23 cellular contexts compared by ENCODE assay signal in genomic region chr1:51745304-51745570, GRCh38.
DNase-seq lines count a peak whose midpoint lies in the region; ATAC-seq and TF ChIP-seq lines count a peak whose summit lies in the region.
"Had no signal": no experiment of that assay in that cellular context is flagged by ENCODE, and none has a peak within 500 bp of the region (broad histone marks: within the 10 kb centered on the region; RNA-seq: fewer than 3 reads in every experiment).

No MANE protein-coding gene starts in this region.

- no peaks in the 10 kb centered on the region for H3K27me3 Mint-ChIP-seq in activated CD4-positive, alpha-beta T cell treated with anti-CD3 and anti-CD28 coated beads, Interleukin-2, amount 10 ng/mL, durations not matched to agents 24 days and 14 days
- no peaks in the 10 kb centered on the region for H3K27me3 Mint-ChIP-seq in activated CD4-positive, alpha-beta T cell treated with anti-CD3 and anti-CD28 coated beads, Interleukin-2, amount 10 ng/mL, durations not matched to agents 7 days and 5 days
- H3K27me3 Mint-ChIP-seq in activated B cell treated with CpG ODN at 0.5 μM for 24 hours (no peaks in the 10 kb centered on the region), nephron (ENCODE audit: low read depth) (no peaks in the 10 kb centered on the region)

- CTCF ChIA-PET in activated CD4-positive, alpha-beta T cell treated with anti-CD3 and anti-CD28 coated beads, Interleukin-2, amount 10 ng/mL, durations not matched to agents 7 days and 5 days (lab: Charles Lee), result no interaction called here
- CTCF ChIA-PET in activated B cell treated with CpG ODN at 0.5 μM for 24 hours (lab: Charles Lee), result no interaction called here

- no peak for DNase-seq in activated CD4-positive, alpha-beta T cell treated with anti-CD3 and anti-CD28 coated beads, Interleukin-2, amount 10 ng/mL, durations not matched to agents 24 days and 14 days
- no peak for DNase-seq in activated CD4-positive, alpha-beta T cell treated with anti-CD3 and anti-CD28 coated beads, Interleukin-2, amount 10 ng/mL, durations not matched to agents 7 days and 5 days
- no peak for DNase-seq in activated B cell treated with CpG ODN at 0.5 μM for 24 hours
- no peak for DNase-seq in HuH-7 (ENCODE audit: low spot score)
- DNase-seq in effector CD4-positive, alpha-beta T cell, result no peak
- DNase-seq in mesenteric fat pad (ENCODE audit: low spot score), result no peak
- DNase-seq: AML-193; C1 segment of cervical spinal cord; CD8-positive, alpha-beta T cell; DMS153; GDM1; H7; HFFc6; KG1; NCI-H1092 treated with DMSO at 0.1 percent for 48 hours; NCI-H1694; NCI-H2081; NCI-H2171; NCI-H345; NCI-H524; NCI-H774; SJCRH30 had no signal

- POLR2A ChIA-PET in activated CD4-positive, alpha-beta T cell treated with anti-CD3 and anti-CD28 coated beads, Interleukin-2, amount 10 ng/mL, durations not matched to agents 7 days and 5 days (lab: Charles Lee), result interaction anchor here (0.7 kb wide), 1 partner anchor 81 kb away, joined by 4 read pairs; no protein-coding TSS in a partner anchor
- POLR2A ChIA-PET in activated B cell treated with CpG ODN at 0.5 μM for 24 hours (lab: Charles Lee), result no interaction called here

- intact Hi-C loops in activated CD4-positive, alpha-beta T cell treated with anti-CD3 and anti-CD28 coated beads, Interleukin-2, amount 10 ng/mL, durations not matched to agents 24 days and 14 days (cut with micrococcal nuclease), result no loop called here
- intact Hi-C loops in activated B cell treated with CpG ODN at 0.5 μM for 24 hours (cut with micrococcal nuclease), result no loop called here

- H3K9me3 Mint-ChIP-seq in activated CD4-positive, alpha-beta T cell treated with anti-CD3 and anti-CD28 coated beads, Interleukin-2, amount 10 ng/mL, durations not matched to agents 24 days and 14 days, result no peaks in the 10 kb centered on the region
- H3K9me3 Mint-ChIP-seq in activated CD4-positive, alpha-beta T cell treated with anti-CD3 and anti-CD28 coated beads, Interleukin-2, amount 10 ng/mL, durations not matched to agents 7 days and 5 days, result no peaks in the 10 kb centered on the region
- H3K9me3 Mint-ChIP-seq in activated B cell treated with CpG ODN at 0.5 μM for 24 hours (no peaks in the 10 kb centered on the region), nephron (no peaks in the 10 kb centered on the region)
- H3K9me3 Mint-ChIP-seq: CD8-positive, alpha-beta T cell; HFFc6 had no signal

- no peak overlapping the region for H3K4me3 Mint-ChIP-seq in activated CD4-positive, alpha-beta T cell treated with anti-CD3 and anti-CD28 coated beads, Interleukin-2, amount 10 ng/mL, durations not matched to agents 24 days and 14 days
- H3K4me3 Mint-ChIP-seq in activated CD4-positive, alpha-beta T cell treated with anti-CD3 and anti-CD28 coated beads, Interleukin-2, amount 10 ng/mL, durations not matched to agents 7 days and 5 days, result no peak overlapping the region
- no peak overlapping the region for H3K4me3 Mint-ChIP-seq in activated B cell treated with CpG ODN at 0.5 μM for 24 hours
- no peak overlapping the region for H3K4me3 Mint-ChIP-seq in nephron
- H3K4me3 Mint-ChIP-seq: CD8-positive, alpha-beta T cell; HFFc6 had no signal

- H3K36me3 Mint-ChIP-seq in activated CD4-positive, alpha-beta T cell treated with anti-CD3 and anti-CD28 coated beads, Interleukin-2, amount 10 ng/mL, durations not matched to agents 24 days and 14 days (ENCODE audit: low read depth), result peaks cover 14% of the 10 kb centered on the region
- H3K36me3 Mint-ChIP-seq in activated CD4-positive, alpha-beta T cell treated with anti-CD3 and anti-CD28 coated beads, Interleukin-2, amount 10 ng/mL, durations not matched to agents 7 days and 5 days (ENCODE audit: low read depth), result peaks cover 15% of the 10 kb centered on the region
- peaks cover 27% of the 10 kb centered on the region for H3K36me3 Mint-ChIP-seq in activated B cell treated with CpG ODN at 0.5 μM for 24 hours (ENCODE audit: low read depth)
- peaks cover 24% of the 10 kb centered on the region for H3K36me3 Mint-ChIP-seq in nephron (ENCODE audit: low read depth)

- peaks cover 11% of the 10 kb centered on the region for H3K4me1 Mint-ChIP-seq in activated CD4-positive, alpha-beta T cell treated with anti-CD3 and anti-CD28 coated beads, Interleukin-2, amount 10 ng/mL, durations not matched to agents 24 days and 14 days
- peaks cover 8% of the 10 kb centered on the region for H3K4me1 Mint-ChIP-seq in activated CD4-positive, alpha-beta T cell treated with anti-CD3 and anti-CD28 coated beads, Interleukin-2, amount 10 ng/mL, durations not matched to agents 7 days and 5 days
- H3K4me1 Mint-ChIP-seq in activated B cell treated with CpG ODN at 0.5 μM for 24 hours, result peaks cover 19% of the 10 kb centered on the region
- peaks cover 12% of the 10 kb centered on the region for H3K4me1 Mint-ChIP-seq in nephron

- TF ChIP-seq CTCF in activated B cell treated with CpG ODN at 0.5 μM for 24 hours (IDR thresholded peaks at IDR 0.05) (no peak), nephron (IDR thresholded peaks at IDR 0.05; ENCODE audit: unreplicated experiment in 3 of 3) (no peak)

- H3K27ac Mint-ChIP-seq in activated CD4-positive, alpha-beta T cell treated with anti-CD3 and anti-CD28 coated beads, Interleukin-2, amount 10 ng/mL, durations not matched to agents 24 days and 14 days, result peak overlapping the region; percentile 6
- H3K27ac Mint-ChIP-seq in activated CD4-positive, alpha-beta T cell treated with anti-CD3 and anti-CD28 coated beads, Interleukin-2, amount 10 ng/mL, durations not matched to agents 7 days and 5 days, result no peak overlapping the region
- H3K27ac Mint-ChIP-seq in activated B cell treated with CpG ODN at 0.5 μM for 24 hours (peak overlapping the region; percentile 5), nephron (peak overlapping the region in 2 of 3 experiments; percentile 3 to 9)
- H3K27ac Mint-ChIP-seq: CD8-positive, alpha-beta T cell; HFFc6 had no signal

- ATAC-seq in activated B cell treated with CpG ODN at 0.5 μM for 24 hours (ENCODE audit: low read depth), result no peak
- ATAC-seq: CD8-positive, alpha-beta T cell had no signal
